28 cellular contexts compared by ENCODE assay signal in genomic region chr11:91960770-91961169, GRCh38.
"Had no signal": no experiment of that assay in that cellular context is flagged by ENCODE, and none has a peak within 500 bp of the region (broad histone marks: within the 10 kb centered on the region; RNA-seq: fewer than 3 reads in every experiment).

No MANE protein-coding gene starts in this region.

- H3K4me2 ChIP-seq: neural progenitor cell, smooth muscle cell had no signal

- H3K9ac ChIP-seq: neural progenitor cell, parathyroid adenoma had no signal

- H3K79me2 ChIP-seq: parathyroid adenoma had no signal

- H3K27me3 ChIP-seq: neural progenitor cell, ovary, spleen, suprapubic skin, testis, tibial artery, transverse colon, upper lobe of right lung, uterus had no signal

- H3K27ac ChIP-seq: neural progenitor cell, ovary, parathyroid adenoma, psoas muscle, skin epidermis, spleen, suprapubic skin, testis, tibial artery, transverse colon, upper lobe of right lung, uterus had no signal

- H3K36me3 ChIP-seq: neural progenitor cell, ovary, spleen, suprapubic skin, tibial artery, transverse colon, upper lobe of right lung, uterus had no signal

- H3K9me3 ChIP-seq: ovary, testis, upper lobe of right lung, uterus had no signal

- H3K4me1 ChIP-seq: neural progenitor cell, parathyroid adenoma, psoas muscle, spleen, suprapubic skin, testis, tibial artery, transverse colon, upper lobe of right lung, uterus had no signal

- DNase-seq: natural killer cell; occipital lobe; ovary; posterior cingulate gyrus; psoas muscle; right cardiac atrium; spleen; stimulated activated CD4-positive, alpha-beta T cell treated with anti-CD3 and anti-CD28 coated beads, Interleukin-12 subunit alpha, Interleukin-12 subunit beta, amount 100 ng/mL, for 4 hours; stimulated activated CD4-positive, alpha-beta T cell treated with anti-CD3 and anti-CD28 coated beads, Interleukin-1b, Interleukin-23, amount 100 ng/mL, for 48 hours; stimulated activated CD4-positive, alpha-beta T cell treated with anti-CD3 and anti-CD28 coated beads, Interleukin-4, amount 100 ng/mL, for 1 hour; stimulated activated CD4-positive, alpha-beta T cell treated with anti-CD3 and anti-CD28 coated beads, Interleukin-4, amount 100 ng/mL, for 4 hours; stimulated activated CD8-positive, alpha-beta memory T cell treated with anti-CD3 and anti-CD28 coated beads, Interleukin-4, amount 100 ng/mL, for 48 hours; stimulated activated naive CD4-positive, alpha-beta T cell; stimulated activated naive CD8-positive, alpha-beta T cell treated with anti-CD3 and anti-CD28 coated beads, Interleukin-15, amount 100 ng/mL, for 72 hours; stimulated activated naive CD8-positive, alpha-beta T cell treated with anti-CD3 and anti-CD28 coated beads, Interleukin-15, Interleukin-2, amounts not matched to agents 100 U/mL and 50 U/mL, for 24 hours; substantia nigra; testis; tibial artery; transverse colon; upper lobe of right lung; uterus had no signal

- H2AFZ ChIP-seq: neural progenitor cell, parathyroid adenoma had no signal

- ATAC-seq: natural killer cell; psoas muscle; right cardiac atrium; sciatic nerve; stimulated activated memory B cell treated with anti-CD40 and anti-IgM and Interleukin-4, amounts not matched to agents 10 μg/mL and 1 μg/mL and 100 μg/mL, for 72 hours; stimulated activated naive CD8-positive, alpha-beta T cell treated with anti-CD3 and anti-CD28 coated beads, Interleukin-15, amount 100 ng/mL, for 72 hours; stimulated activated naive CD8-positive, alpha-beta T cell treated with anti-CD3 and anti-CD28 coated beads, Interleukin-15, Interleukin-2, amounts not matched to agents 100 U/mL and 50 U/mL, for 24 hours; upper lobe of right lung had no signal

- H3K4me3 ChIP-seq: neural progenitor cell, ovary, psoas muscle, skin epidermis, smooth muscle cell, spleen, suprapubic skin, testis, tibial artery, transverse colon, upper lobe of right lung, uterus had no signal
